Comparison of ENCODE assay signal across 8 cellular contexts in genomic region chr5:119070828-119071572, GRCh38. TPM values are rescaled to one million over a fixed set of nuclear protein-coding genes. Genes with fewer than 3 reads are reported as not detected.
A peak's percentile ranks its signal among the peaks of the same experiment; 100 is the strongest.
DNase-seq lines count a peak whose midpoint lies in the region; ATAC-seq and TF ChIP-seq lines count a peak whose summit lies in the region.

TSS of gene DMXL1 (plus strand) at chr5:119071087. CDS start at chr5:119071570, 483 bp downstream.

- intact Hi-C loops in T-helper 1 cell treated with Interleukin-12 subunit alpha and Interleukin-12 subunit beta and Interleukin-4 antibody, amounts not matched to agents 30 ng/mL and 1 ng/mL, for 36 hours (cut with micrococcal nuclease), result loop anchor here (1.0 to 2.0 kb wide), 16 partner anchors 8 to 381 kb away; partner anchors contain the start of genes DTWD2, HSD17B4 and TNFAIP8
- intact Hi-C loops in heart right ventricle (cut with DNase I), result loop anchor here in 5 of 10 donors (1.0 to 10.0 kb wide), 6 partner anchors 83 to 382 kb away; partner anchors contain the start of genes DTWD2 (in 4 of the 5) and HSD17B4 (in 1 of the 5)
- intact Hi-C loops in posterior cingulate gyrus (cut with DNase I), result loop anchor here (2.0 to 5.0 kb wide), 2 partner anchors 84 to 198 kb away; partner anchors contain the start of gene DTWD2

- H3K27me3 ChIP-seq in heart right ventricle, result no peaks in the 10 kb centered on the region
- H3K27me3 ChIP-seq in upper lobe of left lung, result no peaks in the 10 kb centered on the region

- 0% methylated on average over 50 to 70 of the region's 70 CpGs for WGBS in heart right ventricle, 2 donors
- whole genome bisulfite sequencing in upper lobe of left lung, 2 donors, result 0% methylated on average over 7 to 25 of the region's 70 CpGs

- in situ Hi-C loops in GM13976 (cut with MboI; ENCODE audit: low sequenced_read_pairs, unreplicated experiment), result no loop called here

- ATAC-seq in HG02870 (IDR thresholded peaks at IDR 0.05; ENCODE audit: unreplicated experiment) (peak; percentile 74), heart right ventricle (peak; percentile 97 to 99 (median 98)), upper lobe of left lung (ENCODE audit: low FRiP score in 2 of 2) (peak; percentile 97 to 99)

- H3K9me3 ChIP-seq in heart right ventricle (no peaks in the 10 kb centered on the region), upper lobe of left lung (no peaks in the 10 kb centered on the region)

- peaks cover 3 to 43% (median 31%) of the 10 kb centered on the region in 9 donors for H3K4me1 ChIP-seq in heart right ventricle
- peaks cover 16 to 43% (median 36%) of the 10 kb centered on the region in 4 donors for H3K4me1 ChIP-seq in upper lobe of left lung

- no peak for TF ChIP-seq EP300 in upper lobe of left lung (IDR thresholded peaks at IDR 0.05)

- peak within 1 kb of the TSS; percentile 92 to 97 (median 94) for H3K27ac ChIP-seq in heart right ventricle
- peak within 1 kb of the TSS; percentile 94 to 99 (median 98) for H3K27ac ChIP-seq in upper lobe of left lung

- TF ChIP-seq CTCF in GM13976 (IDR thresholded peaks at IDR 0.05; ENCODE audit: borderline replicate concordance, control extremely low read depth, extremely low read depth, insufficient read depth, missing control alignments), result no peak
- no peak for TF ChIP-seq CTCF in heart right ventricle (IDR thresholded peaks at IDR 0.05)
- peak in 1 of 6 experiments; percentile 18 for TF ChIP-seq CTCF in upper lobe of left lung (IDR thresholded peaks at IDR 0.05)

- peak; percentile 85 for DNase-seq in GM13976 (ENCODE audit: low spot score)
- peak; percentile 88 for DNase-seq in NCI-H146 treated with DMSO at 0.1 percent for 48 hours (lab: John Stamatoyannopoulos, UW; ENCODE audit: unreplicated experiment)
- peak; percentile 99 for DNase-seq in amniotic epithelial cell (ENCODE audit: low read depth)
- DNase-seq in heart right ventricle, result peak; percentile 99 to 100
- DNase-seq in posterior cingulate gyrus, result peak; percentile 97 to 100 (median 98)
- DNase-seq in upper lobe of left lung, result peak; percentile 96 to 100

- peak within 1 kb of the TSS; percentile 50 to 99 (median 90) for H3K4me3 ChIP-seq in heart right ventricle
- peak within 1 kb of the TSS; percentile 67 to 96 (median 76) for H3K4me3 ChIP-seq in upper lobe of left lung

- H3K36me3 ChIP-seq in heart right ventricle (no peaks in the 10 kb centered on the region), upper lobe of left lung (no peaks in the 10 kb centered on the region)

- peak in 3 of 4 donors; percentile 73 to 91 (median 88) for TF ChIP-seq POLR2A in upper lobe of left lung (IDR thresholded peaks at IDR 0.05)

RNA-seq across cellular contexts. Expression of gene DMXL1, which starts in this region (rescaled TPM):
- 29.1 and 33.6 TPM in 2 replicates for total RNA-seq in T-helper 1 cell treated with Interleukin-12 subunit alpha and Interleukin-12 subunit beta and Interleukin-4 antibody, amounts not matched to agents 30 ng/mL and 1 ng/mL, for 36 hours
- total RNA-seq in heart right ventricle, result 10 to 100 TPM; 19.7 to 36.5 (median 26.7) TPM
- polyA plus RNA-seq in heart right ventricle, result 10 to 100 TPM in 1 of 2 donors, 1 to 10 TPM in 1; 5.9 to 15.7 TPM
- total RNA-seq in upper lobe of left lung, result 100 to 1,000 TPM in 1 of 6 donors, 10 to 100 TPM in 5; 37.7 to 102 (median 52.9) TPM

Comparison
In these comparisons a context has a peak if more than half of its experiments do, and no peak if none do; other contexts are left out.
1. Peak in every context shown above with its lines: DNase-seq, ATAC-seq, H3K4me3 ChIP-seq and H3K27ac ChIP-seq.